ENCODE assay signal across 8 cellular contexts in the genomic region with DNA sequence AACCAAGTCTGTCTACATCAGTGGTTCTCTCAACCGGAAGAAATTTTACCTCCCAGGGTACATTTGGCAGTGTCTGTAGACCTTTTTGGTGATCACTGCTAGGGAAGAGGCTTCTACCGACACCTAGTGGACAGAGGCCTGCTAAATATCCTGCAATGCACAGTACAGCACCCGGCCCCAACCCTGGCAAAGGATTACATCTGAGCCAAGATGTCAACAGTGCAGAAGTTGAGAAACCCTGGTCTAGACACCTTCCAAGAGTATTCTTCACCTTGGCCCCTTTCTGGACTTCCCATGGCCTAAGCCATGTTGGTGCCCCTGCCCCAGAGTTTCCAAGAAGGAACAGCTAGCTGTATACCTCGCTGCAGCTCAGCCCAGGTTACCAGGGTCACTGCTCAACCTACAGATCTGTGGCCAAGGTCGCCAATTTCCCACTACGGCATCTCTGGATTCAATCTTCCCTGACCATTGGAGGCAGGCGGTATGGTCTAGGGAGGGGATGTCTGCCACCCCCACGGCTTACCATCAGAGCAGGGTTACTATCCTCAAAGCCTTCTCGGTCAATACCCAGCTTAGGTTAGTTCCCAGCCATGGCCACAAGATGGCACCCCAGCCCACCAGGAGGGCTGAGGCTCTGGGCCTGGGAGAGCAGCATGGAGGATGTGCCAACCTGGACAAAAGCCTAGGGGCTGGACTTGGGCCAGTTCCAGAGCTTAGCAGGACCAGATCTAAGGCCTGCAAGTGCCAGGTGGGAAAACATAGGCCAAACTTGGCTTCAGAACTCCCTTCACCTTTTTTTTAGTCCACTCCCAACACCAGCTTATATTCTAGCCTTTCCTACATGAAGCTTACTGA. TPM values are rescaled to one million over a fixed set of nuclear protein-coding genes. Genes with fewer than 3 reads are reported as not detected.
A peak's percentile ranks its signal among the peaks of the same experiment; 100 is the strongest.
DNase-seq lines count a peak whose midpoint lies in the region; ATAC-seq and TF ChIP-seq lines count a peak whose summit lies in the region.

No MANE protein-coding gene starts in this region.

- peak; percentile 94 for TF ChIP-seq CTCF in GM12865 (IDR thresholded peaks at IDR 0.05; ENCODE audit: insufficient read depth, low read depth, low read length, missing control alignments)
- TF ChIP-seq CTCF in prostate gland (IDR thresholded peaks at IDR 0.05), result peak; percentile 65 to 95 (median 88)

- TF ChIP-seq POLR2A in prostate gland (IDR thresholded peaks at IDR 0.05), result no peak

- ATAC-seq in HG02610 (IDR thresholded peaks at IDR 0.05; ENCODE audit: unreplicated experiment), result peak; percentile 82
- peak; percentile 85 to 86 for ATAC-seq in activated naive CD4-positive, alpha-beta T cell treated with anti-CD3 and anti-CD28 coated beads, Interleukin-2, amount 50 U/mL, for 72 hours
- no peak for ATAC-seq in HG03039 (IDR thresholded peaks at IDR 0.05; ENCODE audit: unreplicated experiment)

- no peaks in the 10 kb centered on the region for H3K9me3 ChIP-seq in prostate gland

- WGBS in prostate gland, result 17% methylated on average over 9 of the region's 9 CpGs

- H3K27me3 ChIP-seq in prostate gland (replicated peaks; ENCODE audit: insufficient read depth), result no peaks in the 10 kb centered on the region

- H3K4me3 ChIP-seq in GM12865 (ENCODE audit: low read depth, low read length) (no peak overlapping the region), prostate gland (no peak overlapping the region)

- intact Hi-C loops in head of caudate nucleus (cut with DNase I) (loop anchor here (5.0 to 10.0 kb wide), 2 partner anchors 126 to 246 kb away; no protein-coding TSS in a partner anchor), prostate gland (cut with DNase I) (loop anchor here (2.0 to 10.0 kb wide), 2 partner anchors 104 to 248 kb away; no protein-coding TSS in a partner anchor)

- no peak overlapping the region for H3K27ac Mint-ChIP-seq in activated naive CD4-positive, alpha-beta T cell treated with anti-CD3 and anti-CD28 coated beads, Interleukin-2, amount 50 U/mL, for 72 hours

- H3K36me3 ChIP-seq in prostate gland, result no peaks in the 10 kb centered on the region

- in situ Hi-C loops in SK-MEL-5 (cut with HindIII; ENCODE audit: low pct_unique_long_range_greater_than_20kb, low sequenced_read_pairs), result no loop called here

- no peaks in the 10 kb centered on the region for H3K36me3 Mint-ChIP-seq in activated naive CD4-positive, alpha-beta T cell treated with anti-CD3 and anti-CD28 coated beads, Interleukin-2, amount 50 U/mL, for 72 hours

- no peaks in the 10 kb centered on the region for H3K9me3 Mint-ChIP-seq in activated naive CD4-positive, alpha-beta T cell treated with anti-CD3 and anti-CD28 coated beads, Interleukin-2, amount 50 U/mL, for 72 hours

- H3K4me1 ChIP-seq in prostate gland (replicated peaks), result no peaks in the 10 kb centered on the region

- DNase-seq in GM12865 (ENCODE audit: low read depth), result peak; percentile 70
- DNase-seq in NCI-H1105 (lab: John Stamatoyannopoulos, UW), result peak; percentile 97
- DNase-seq in SK-MEL-5 (ENCODE audit: low read depth, low spot score), result peak; percentile 91
- peak; percentile 67 to 81 for DNase-seq in activated naive CD4-positive, alpha-beta T cell treated with anti-CD3 and anti-CD28 coated beads, Interleukin-2, amount 50 U/mL, for 72 hours (ENCODE audit: low spot score in 2 of 2)
- DNase-seq in head of caudate nucleus, result peak; percentile 65 to 94 (median 86)
- DNase-seq in prostate gland (ENCODE audit: low spot score), result peak; percentile 92

- no peak overlapping the region for H3K27ac ChIP-seq in prostate gland

RNA-seq across cellular contexts. Expression of a gene that starts 3.7 kb away (rescaled TPM):
- 0.11 and 0.27 TPM in 2 replicates for total RNA-seq in SK-MEL-5 (2014; rRNA removed; shearing (Covaris generic))
- polyA plus RNA-seq in SK-MEL-5 (2015; cell fraction: cytosol; rRNA removed), result 1.0 and 1.3 TPM in 2 replicates
- polyA plus RNA-seq in SK-MEL-5 (2015; cell fraction: nucleus; rRNA removed), result 1.6 and 2.4 TPM in 2 replicates
- not detected for total RNA-seq in activated naive CD4-positive, alpha-beta T cell treated with anti-CD3 and anti-CD28 coated beads, Interleukin-2, amount 50 U/mL, for 72 hours
- total RNA-seq in prostate gland, result 1 to 10 TPM in 1 of 2 donors, not detected in 1; 3.0 TPM

RNA-seq across cellular contexts. Expression of a gene that starts 11.5 kb away (rescaled TPM):
- not detected in 2 replicates for total RNA-seq in SK-MEL-5 (2014; rRNA removed; shearing (Covaris generic))
- not detected in 2 replicates for polyA plus RNA-seq in SK-MEL-5 (2015; cell fraction: cytosol; rRNA removed)
- polyA plus RNA-seq in SK-MEL-5 (2015; cell fraction: nucleus; rRNA removed), result not detected in 2 replicates
- total RNA-seq in activated naive CD4-positive, alpha-beta T cell treated with anti-CD3 and anti-CD28 coated beads, Interleukin-2, amount 50 U/mL, for 72 hours, result not detected
- under 1 TPM in 1 of 2 donors, not detected in 1; 0.28 TPM for total RNA-seq in prostate gland
